ENCODE assay signal across 8 cellular contexts in the genomic region with DNA sequence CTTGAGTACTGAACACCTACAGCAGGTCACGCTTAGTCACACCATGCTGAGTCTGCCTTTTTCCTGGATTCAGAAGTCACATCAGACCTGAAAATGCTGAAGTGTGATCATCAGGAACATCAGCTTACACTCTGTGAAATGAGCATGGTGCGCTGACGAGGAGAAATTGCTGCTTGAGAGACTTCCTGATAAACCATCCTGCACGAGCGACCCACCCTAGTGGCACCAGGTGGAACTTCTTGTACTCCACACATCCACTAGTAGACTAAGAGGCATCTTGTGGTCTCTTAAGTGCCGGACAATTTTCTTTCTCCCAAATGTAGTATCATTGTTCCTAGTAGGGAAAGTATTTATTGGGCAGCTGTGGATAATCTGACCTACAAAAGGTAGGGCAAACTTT. TPM values are rescaled to one million over a fixed set of nuclear protein-coding genes. Genes with fewer than 3 reads are reported as not detected.
DNase-seq lines count a peak whose midpoint lies in the region; ATAC-seq and TF ChIP-seq lines count a peak whose summit lies in the region.

No MANE protein-coding gene starts in this region.

- no peak overlapping the region for H3K27ac ChIP-seq in ascending aorta

- H3K4me3 ChIP-seq in ascending aorta, result no peak overlapping the region

- intact Hi-C loops in ascending aorta (cut with DNase I) (no loop called here), Right ventricle myocardium superior (cut with DNase I) (no loop called here)

- TF ChIP-seq CTCF in ascending aorta (IDR thresholded peaks at IDR 0.05), result peak in 2 of 3 experiments; percentile 16 to 21

- H3K4me1 ChIP-seq in ascending aorta, result peaks cover 12 to 22% of the 10 kb centered on the region in 2 donors

- H3K36me3 ChIP-seq in ascending aorta, result peaks cover 48 to 50% of the 10 kb centered on the region in 2 donors

- DNase-seq in NCI-H2227 (lab: John Stamatoyannopoulos, UW; ENCODE audit: unreplicated experiment) (peak; percentile 10), NCI-H2227 treated with DMSO at 0.1 percent for 48 hours (lab: John Stamatoyannopoulos, UW) (no peak), HT1080 (ENCODE audit: low read depth) (peak; percentile 10), ascending aorta (ENCODE audit: low spot score in 2 of 2) (no peak), lung microvascular endothelial cell (ENCODE audit: low read depth in 2 of 2) (peak; percentile 5 to 24), NCI-H345 (lab: John Stamatoyannopoulos, UW) (no peak), Right ventricle myocardium superior (no peak)

- no peaks in the 10 kb centered on the region for H3K9me3 ChIP-seq in ascending aorta

- no peaks in the 10 kb centered on the region for H3K27me3 ChIP-seq in ascending aorta

- ATAC-seq in HG02970 (IDR thresholded peaks at IDR 0.05; ENCODE audit: low FRiP score, unreplicated experiment), result no peak
- no peak for ATAC-seq in Right ventricle myocardium superior (ENCODE audit: poor library complexity)

RNA-seq across cellular contexts. Expression of gene MRLN, which starts 51.8 kb away (rescaled TPM):
- 0.43 TPM in 1 of 2 replicates, not detected in the other for total RNA-seq in HT1080 (2014; rRNA removed; shearing (Covaris generic))
- not detected in 2 replicates for polyA plus RNA-seq in HT1080 (2015; cell fraction: cytosol; rRNA removed)
- not detected in 2 replicates for polyA plus RNA-seq in HT1080 (2015; cell fraction: nucleus; rRNA removed)
- total RNA-seq in ascending aorta (not detected), lung microvascular endothelial cell (not detected in 2 replicates), Right ventricle myocardium superior (not detected)

Comparison
In these comparisons a context has a peak if more than half of its experiments do, and no peak if none do; other contexts are left out.
1. DNase-seq: peak in NCI-H2227 (single experiment), HT1080 (single experiment) and lung microvascular endothelial cell (2 of 2); none in NCI-H2227 treated with DMSO at 0.1 percent for 48 hours (single experiment), ascending aorta (0 of 2), NCI-H345 (single experiment) and Right ventricle myocardium superior (single experiment).